In genomic region chr9:136779808-136780207, GRCh38 we compare ENCODE assay signal across 1 cellular context.
TF ChIP-seq lines count a peak whose summit lies in the region.

No MANE protein-coding gene starts in this region.

TF ChIP-seq in K562, 482 proteins besides CTCF, POLR2A, EP300 and RAD21:
- TF ChIP-seq SUPT5H (IDR thresholded peaks at IDR 0.05) (no peak), KHSRP (IDR thresholded peaks at IDR 0.05) (no peak), ZBTB43 (CRISPR knock-in tag; IDR thresholded peaks at IDR 0.05) (no peak), RCOR1 (IDR thresholded peaks at IDR 0.05; ENCODE audit: borderline replicate concordance in 1 of 2, low read depth in 2 of 2, low read length in 2 of 2) (no peak), BRD4 (IDR thresholded peaks at IDR 0.05) (no peak), MCM7 (IDR thresholded peaks at IDR 0.05) (no peak), JUN (IDR thresholded peaks at IDR 0.05; ENCODE audit: borderline replicate concordance, low read depth, low read length) (no peak), JUN (CRISPR knock-in tag; IDR thresholded peaks at IDR 0.05; ENCODE audit: borderline replicate concordance) (no peak), TSC22D4 (tag; IDR thresholded peaks at IDR 0.05) (no peak), USF2 (CRISPR knock-in tag; IDR thresholded peaks at IDR 0.05) (no peak), SIN3A (IDR thresholded peaks at IDR 0.05; ENCODE audit: borderline replicate concordance in 2 of 2, control insufficient read depth in 1 of 2, low read depth in 2 of 2, low read length in 2 of 2) (no peak), ZNF324 (CRISPR knock-in tag; IDR thresholded peaks at IDR 0.05) (no peak), ZBTB8A (IDR thresholded peaks at IDR 0.05; ENCODE audit: partially characterized antibody) (no peak), TFAM (CRISPR knock-in tag; conservative IDR thresholded peaks at IDR 0.05) (no peak), ZNF76 (CRISPR knock-in tag; IDR thresholded peaks at IDR 0.05; ENCODE audit: borderline replicate concordance) (no peak), SETDB1 (IDR thresholded peaks at IDR 0.05; ENCODE audit: low read length) (no peak), LCOR (CRISPR knock-in tag; IDR thresholded peaks at IDR 0.05) (no peak)
- TF ChIP-seq, protein P1, sequence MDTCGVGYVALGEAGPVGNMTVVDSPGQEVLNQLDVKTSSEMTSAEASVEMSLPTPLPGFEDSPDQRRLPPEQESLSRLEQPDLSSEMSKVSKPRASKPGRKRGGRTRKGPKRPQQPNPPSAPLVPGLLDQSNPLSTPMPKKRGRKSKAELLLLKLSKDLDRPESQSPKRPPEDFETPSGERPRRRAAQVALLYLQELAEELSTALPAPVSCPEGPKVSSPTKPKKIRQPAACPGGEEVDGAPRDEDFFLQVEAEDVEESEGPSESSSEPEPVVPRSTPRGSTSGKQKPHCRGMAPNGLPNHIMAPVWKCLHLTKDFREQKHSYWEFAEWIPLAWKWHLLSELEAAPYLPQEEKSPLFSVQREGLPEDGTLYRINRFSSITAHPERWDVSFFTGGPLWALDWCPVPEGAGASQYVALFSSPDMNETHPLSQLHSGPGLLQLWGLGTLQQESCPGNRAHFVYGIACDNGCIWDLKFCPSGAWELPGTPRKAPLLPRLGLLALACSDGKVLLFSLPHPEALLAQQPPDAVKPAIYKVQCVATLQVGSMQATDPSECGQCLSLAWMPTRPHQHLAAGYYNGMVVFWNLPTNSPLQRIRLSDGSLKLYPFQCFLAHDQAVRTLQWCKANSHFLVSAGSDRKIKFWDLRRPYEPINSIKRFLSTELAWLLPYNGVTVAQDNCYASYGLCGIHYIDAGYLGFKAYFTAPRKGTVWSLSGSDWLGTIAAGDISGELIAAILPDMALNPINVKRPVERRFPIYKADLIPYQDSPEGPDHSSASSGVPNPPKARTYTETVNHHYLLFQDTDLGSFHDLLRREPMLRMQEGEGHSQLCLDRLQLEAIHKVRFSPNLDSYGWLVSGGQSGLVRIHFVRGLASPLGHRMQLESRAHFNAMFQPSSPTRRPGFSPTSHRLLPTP (IDR thresholded peaks at IDR 0.05; ENCODE audit: borderline replicate concordance, extremely low read depth, insufficient read length): no peak
- TF ChIP-seq, protein P2, sequence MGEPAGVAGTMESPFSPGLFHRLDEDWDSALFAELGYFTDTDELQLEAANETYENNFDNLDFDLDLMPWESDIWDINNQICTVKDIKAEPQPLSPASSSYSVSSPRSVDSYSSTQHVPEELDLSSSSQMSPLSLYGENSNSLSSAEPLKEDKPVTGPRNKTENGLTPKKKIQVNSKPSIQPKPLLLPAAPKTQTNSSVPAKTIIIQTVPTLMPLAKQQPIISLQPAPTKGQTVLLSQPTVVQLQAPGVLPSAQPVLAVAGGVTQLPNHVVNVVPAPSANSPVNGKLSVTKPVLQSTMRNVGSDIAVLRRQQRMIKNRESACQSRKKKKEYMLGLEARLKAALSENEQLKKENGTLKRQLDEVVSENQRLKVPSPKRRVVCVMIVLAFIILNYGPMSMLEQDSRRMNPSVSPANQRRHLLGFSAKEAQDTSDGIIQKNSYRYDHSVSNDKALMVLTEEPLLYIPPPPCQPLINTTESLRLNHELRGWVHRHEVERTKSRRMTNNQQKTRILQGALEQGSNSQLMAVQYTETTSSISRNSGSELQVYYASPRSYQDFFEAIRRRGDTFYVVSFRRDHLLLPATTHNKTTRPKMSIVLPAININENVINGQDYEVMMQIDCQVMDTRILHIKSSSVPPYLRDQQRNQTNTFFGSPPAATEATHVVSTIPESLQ (CRISPR knock-in tag; IDR thresholded peaks at IDR 0.05): no peak
- TF ChIP-seq, protein P3, sequence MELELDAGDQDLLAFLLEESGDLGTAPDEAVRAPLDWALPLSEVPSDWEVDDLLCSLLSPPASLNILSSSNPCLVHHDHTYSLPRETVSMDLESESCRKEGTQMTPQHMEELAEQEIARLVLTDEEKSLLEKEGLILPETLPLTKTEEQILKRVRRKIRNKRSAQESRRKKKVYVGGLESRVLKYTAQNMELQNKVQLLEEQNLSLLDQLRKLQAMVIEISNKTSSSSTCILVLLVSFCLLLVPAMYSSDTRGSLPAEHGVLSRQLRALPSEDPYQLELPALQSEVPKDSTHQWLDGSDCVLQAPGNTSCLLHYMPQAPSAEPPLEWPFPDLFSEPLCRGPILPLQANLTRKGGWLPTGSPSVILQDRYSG (tag; conservative IDR thresholded peaks at IDR 0.05; ENCODE audit: low read depth): no peak
